ENCODE assay signal across 8 cellular contexts in genomic region chr16:10940501-10941079, GRCh38. TPM values are rescaled to one million over a fixed set of nuclear protein-coding genes. Genes with fewer than 3 reads are reported as not detected.
A peak's percentile ranks its signal among the peaks of the same experiment; 100 is the strongest.
DNase-seq lines count a peak whose midpoint lies in the region; ATAC-seq, FAIRE-seq and TF ChIP-seq lines count a peak whose summit lies in the region.

No MANE protein-coding gene starts in this region.

- intact Hi-C loops in mucosa of descending colon (cut with DNase I, micrococcal nuclease): no loop called here

- FAIRE-seq in frontal cortex (lab: Jason Lieb, UNC): no peak

- H3K36me3 ChIP-seq in BE2C (no peaks in the 10 kb centered on the region), Loucy (ENCODE audit: insufficient read depth, low read length) (no peaks in the 10 kb centered on the region), mucosa of descending colon (ENCODE audit: low read depth) (no peaks in the 10 kb centered on the region)

- H2AFZ ChIP-seq in Loucy (ENCODE audit: low read length): no peak overlapping the region

- TF ChIP-seq CTCF in BE2C (IDR thresholded peaks at IDR 0.05; ENCODE audit: low read depth, low read length): no peak
- no peak for TF ChIP-seq CTCF in Loucy (conservative IDR thresholded peaks at IDR 0.05; ENCODE audit: low read length)
- TF ChIP-seq CTCF in choroid plexus epithelial cell (conservative IDR thresholded peaks at IDR 0.05; ENCODE audit: low read depth, low read length): no peak
- no peak for TF ChIP-seq CTCF in mucosa of descending colon (IDR thresholded peaks at IDR 0.05)

- H3K79me2 ChIP-seq in Loucy (ENCODE audit: insufficient read depth, low read length): peaks cover 24% of the 10 kb centered on the region; the same call in 1 of the 2 replicates

- peaks cover 2% of the 10 kb centered on the region; the same call in 1 of the 2 replicates for H3F3A ChIP-seq in Loucy (ENCODE audit: low read depth)

- no peaks in the 10 kb centered on the region for H3K27me3 ChIP-seq in BE2C
- H3K27me3 ChIP-seq in Loucy (ENCODE audit: insufficient read depth, low read length, poor library complexity, severe bottlenecking): no peaks in the 10 kb centered on the region

- peak overlapping the region; percentile 67 for H3K9ac ChIP-seq in Loucy (ENCODE audit: low read depth, low read length, poor library complexity, severe bottlenecking)

- H3K9me3 ChIP-seq in BE2C: no peaks in the 10 kb centered on the region
- no peaks in the 10 kb centered on the region for H3K9me3 ChIP-seq in Loucy (ENCODE audit: insufficient read depth, low read depth, low read length)
- H3K9me3 ChIP-seq in mucosa of descending colon: no peaks in the 10 kb centered on the region

- H3K4me3 ChIP-seq in BE2C (ENCODE audit: low read depth, low read length): peak overlapping the region; percentile 81
- peak overlapping the region; percentile 81 for H3K4me3 ChIP-seq in Loucy (ENCODE audit: low read length, poor library complexity, severe bottlenecking)
- H3K4me3 ChIP-seq in choroid plexus epithelial cell (ENCODE audit: low read depth, low read length): peak overlapping the region; percentile 70
- H3K4me3 ChIP-seq in mucosa of descending colon: no peak overlapping the region

- H3K4me1 ChIP-seq in BE2C: no peaks in the 10 kb centered on the region; the same call in 1 of the 2 replicates
- peaks cover 40% of the 10 kb centered on the region for H3K4me1 ChIP-seq in Loucy (ENCODE audit: insufficient read depth, low read length, poor library complexity, severe bottlenecking)
- H3K4me1 ChIP-seq in mucosa of descending colon (ENCODE audit: low read depth): peaks cover 69% of the 10 kb centered on the region

- peak; percentile 4 for ATAC-seq in mucosa of descending colon
- no peak for ATAC-seq in HG03108 (IDR thresholded peaks at IDR 0.05; ENCODE audit: unreplicated experiment)

- no peaks in the 10 kb centered on the region for H3K9me2 ChIP-seq in Loucy (replicated peaks; ENCODE audit: low read depth, low read length)

- peak overlapping the region; percentile 87 for H3K4me2 ChIP-seq in Loucy (ENCODE audit: low read depth, low read length, poor library complexity, severe bottlenecking)

- DNase-seq in BE2C (no peak), choroid plexus epithelial cell (ENCODE audit: low read depth) (no peak), mucosa of descending colon (no peak), ACHN (no peak), islet precursor cell (no peak), frontal cortex (ENCODE audit: low spot score in 2 of 2) (no peak)

- H4K20me1 ChIP-seq in Loucy (ENCODE audit: insufficient read depth, low read length, poor library complexity, severe bottlenecking): peaks cover 12% of the 10 kb centered on the region

- in situ Hi-C loops in ACHN (cut with HindIII; ENCODE audit: low pct_ligation_motif_present, low pct_unique_long_range_greater_than_20kb, low sequenced_read_pairs): loop anchor here (25.0 kb wide), 1 partner anchor 203 kb away; the partner anchor contains the start of gene NUBP1

RNA-seq across cellular contexts. Expression of gene DEXI, which starts 1.7 kb away (rescaled TPM):
- 68.8 TPM for polyA plus RNA-seq in BE2C (2012; ENCODE audit: insufficient read depth, insufficient read length, low read depth)
- total RNA-seq in mucosa of descending colon (10 to 100 TPM; 18.0 to 44.8 (median 26.6) TPM), frontal cortex (8.2 TPM)

RNA-seq across cellular contexts. Expression of gene CLEC16A, which starts 3.8 kb away (rescaled TPM):
- 33.3 TPM for polyA plus RNA-seq in BE2C (2012; ENCODE audit: insufficient read depth, insufficient read length, low read depth)
- 10 to 100 TPM; 30.3 to 38.1 (median 37.1) TPM for total RNA-seq in mucosa of descending colon
- total RNA-seq in frontal cortex: 31.4 TPM
